1 cellular context compared by ENCODE assay signal in genomic region chr2:65019675-65020195, GRCh38.
TF ChIP-seq lines count a peak whose summit lies in the region.

No MANE protein-coding gene starts in this region.

TF ChIP-seq in K562, 482 proteins besides CTCF, POLR2A, EP300 and RAD21:
- no peak for TF ChIP-seq TCF15 (CRISPR knock-in tag; IDR thresholded peaks at IDR 0.05)
- TF ChIP-seq, protein P1, sequence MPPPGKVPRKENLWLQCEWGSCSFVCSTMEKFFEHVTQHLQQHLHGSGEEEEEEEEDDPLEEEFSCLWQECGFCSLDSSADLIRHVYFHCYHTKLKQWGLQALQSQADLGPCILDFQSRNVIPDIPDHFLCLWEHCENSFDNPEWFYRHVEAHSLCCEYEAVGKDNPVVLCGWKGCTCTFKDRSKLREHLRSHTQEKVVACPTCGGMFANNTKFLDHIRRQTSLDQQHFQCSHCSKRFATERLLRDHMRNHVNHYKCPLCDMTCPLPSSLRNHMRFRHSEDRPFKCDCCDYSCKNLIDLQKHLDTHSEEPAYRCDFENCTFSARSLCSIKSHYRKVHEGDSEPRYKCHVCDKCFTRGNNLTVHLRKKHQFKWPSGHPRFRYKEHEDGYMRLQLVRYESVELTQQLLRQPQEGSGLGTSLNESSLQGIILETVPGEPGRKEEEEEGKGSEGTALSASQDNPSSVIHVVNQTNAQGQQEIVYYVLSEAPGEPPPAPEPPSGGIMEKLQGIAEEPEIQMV (tag; conservative IDR thresholded peaks at IDR 0.05; ENCODE audit: low read depth): no peak
- TF ChIP-seq CBX1 (IDR thresholded peaks at IDR 0.05; ENCODE audit: low read depth): no peak
- no peak for TF ChIP-seq ARID1B (IDR thresholded peaks at IDR 0.05)
- TF ChIP-seq HCFC1 (IDR thresholded peaks at IDR 0.05; ENCODE audit: low read depth, low read length): no peak
- TF ChIP-seq POLR2G (IDR thresholded peaks at IDR 0.05; ENCODE audit: low read depth, low read length): 0 out of 2 replicates have a peak, but pooled peaks have one; percentile 22
